In genomic region chr16:27404163-27404823, GRCh38 we compare ENCODE assay signal across 1 cellular context.
TF ChIP-seq lines count a peak whose summit lies in the region.

No MANE protein-coding gene starts in this region.

TF ChIP-seq in GM12878, 131 proteins besides CTCF, POLR2A, EP300 and RAD21 (continued from another document and continues in another):
- TF ChIP-seq ZBTB40 (IDR thresholded peaks at IDR 0.05; ENCODE audit: borderline replicate concordance) (no peak), PAX8 (IDR thresholded peaks at IDR 0.05) (no peak), ZNF207 (IDR thresholded peaks at IDR 0.05; ENCODE audit: borderline replicate concordance) (no peak), SMARCA5 (IDR thresholded peaks at IDR 0.05) (peak; percentile 49; the same call in 1 of the 2 replicates), SIN3A (IDR thresholded peaks at IDR 0.05; ENCODE audit: low read depth, low read length) (no peak), SPI1 (IDR thresholded peaks at IDR 0.05; ENCODE audit: borderline replicate concordance, insufficient read depth, low read depth, low read length) (peak; percentile 55; the same call in 1 of the 2 replicates), KLF5 (IDR thresholded peaks at IDR 0.05; ENCODE audit: partially characterized antibody) (no peak), IKZF1 (conservative IDR thresholded peaks at IDR 0.05) (0 out of 2 replicates have a peak, but pooled peaks have one; percentile 58), TAF1 (IDR thresholded peaks at IDR 0.05; ENCODE audit: borderline replicate concordance, low read depth, low read length) (peak; percentile 39; the same call in 1 of the 2 replicates), CHD4 (IDR thresholded peaks at IDR 0.05) (no peak), SP1 (IDR thresholded peaks at IDR 0.05; ENCODE audit: low read depth, low read length) (no peak), DPF2 (IDR thresholded peaks at IDR 0.05) (no peak), NR2C2 (IDR thresholded peaks at IDR 0.05; ENCODE audit: borderline replicate concordance, control insufficient read depth, insufficient read length, low read depth) (no peak), ZNF24 (IDR thresholded peaks at IDR 0.05) (0 out of 2 replicates have a peak, but pooled peaks have one; percentile 14), EED (IDR thresholded peaks at IDR 0.05; ENCODE audit: low read depth) (peak; percentile 84; the same call in 1 of the 2 replicates), RB1 (IDR thresholded peaks at IDR 0.05; ENCODE audit: borderline replicate concordance) (no peak), ZNF384 (IDR thresholded peaks at IDR 0.05; ENCODE audit: borderline replicate concordance, low read depth, low read length) (no peak), CUX1 (IDR thresholded peaks at IDR 0.05; ENCODE audit: insufficient replicate concordance, low read depth, low read length) (no peak), ELK1 (IDR thresholded peaks at IDR 0.05; ENCODE audit: low read depth, low read length) (no peak), HDGF (IDR thresholded peaks at IDR 0.05) (no peak), MTA2 (IDR thresholded peaks at IDR 0.05; ENCODE audit: low read depth) (0 out of 2 replicates have a peak, but pooled peaks have one; percentile 11), ZBTB11 (CRISPR knock-in tag; IDR thresholded peaks at IDR 0.05) (no peak; the same call in 1 of the 2 replicates), SMAD5 (IDR thresholded peaks at IDR 0.05; ENCODE audit: low read depth) (no peak), SMC3 (IDR thresholded peaks at IDR 0.05; ENCODE audit: borderline replicate concordance, low read length) (no peak), NRF1 (conservative IDR thresholded peaks at IDR 0.05; ENCODE audit: low read depth, low read length) (no peak), BCL3 (IDR thresholded peaks at IDR 0.05; ENCODE audit: borderline replicate concordance, insufficient read depth, low read depth, low read length, poor library complexity, severe bottlenecking) (no peak), SRF (IDR thresholded peaks at IDR 0.05; ENCODE audit: low read depth in 2 of 2, low read length in 2 of 2) (no peak), NFYA (IDR thresholded peaks at IDR 0.05; ENCODE audit: borderline replicate concordance, low read depth, low read length) (no peak), FOS (IDR thresholded peaks at IDR 0.05; ENCODE audit: borderline replicate concordance, extremely low read depth, insufficient read length) (no peak), SUPT20H (IDR thresholded peaks at IDR 0.05; ENCODE audit: borderline replicate concordance, control insufficient read depth, low read depth, low read length) (no peak), ZSCAN29 (IDR thresholded peaks at IDR 0.05) (no peak), CBX5 (IDR thresholded peaks at IDR 0.05; ENCODE audit: low read depth) (no peak), TARDBP (IDR thresholded peaks at IDR 0.05; ENCODE audit: borderline replicate concordance) (0 out of 2 replicates have a peak, but pooled peaks have one; percentile 31), IRF3 (IDR thresholded peaks at IDR 0.05) (no peak), KAT2A (conservative IDR thresholded peaks at IDR 0.05; ENCODE audit: control insufficient read depth, low read depth, low read length) (no peak), MYB (IDR thresholded peaks at IDR 0.05; ENCODE audit: borderline replicate concordance, low read depth, low read length) (no peak), TCF12 (IDR thresholded peaks at IDR 0.05; ENCODE audit: low read depth, low read length) (no peak), CBX3 (IDR thresholded peaks at IDR 0.05; ENCODE audit: borderline replicate concordance, low read depth) (no peak), ZBED1 (IDR thresholded peaks at IDR 0.05; ENCODE audit: borderline replicate concordance) (peak; percentile 45; the same call in 1 of the 2 replicates), SKIL (IDR thresholded peaks at IDR 0.05; ENCODE audit: low read depth, poor library complexity, severe bottlenecking) (no peak), MLLT1 (IDR thresholded peaks at IDR 0.05) (no peak), CHD1 (IDR thresholded peaks at IDR 0.05; ENCODE audit: low read depth, low read length) (peak; percentile 89; the same call in 1 of the 2 replicates)
